Comparison of ENCODE assay signal across 24 cellular contexts in genomic region chr2:71256421-71256820, GRCh38. TPM values are rescaled to one million over a fixed set of nuclear protein-coding genes. Genes with fewer than 3 reads are reported as not detected.
A peak's percentile ranks its signal among the peaks of the same experiment; 100 is the strongest.
DNase-seq lines count a peak whose midpoint lies in the region; FAIRE-seq and TF ChIP-seq lines count a peak whose summit lies in the region.
"Had no signal": no experiment of that assay in that cellular context is flagged by ENCODE, and none has a peak within 500 bp of the region (broad histone marks: within the 10 kb centered on the region; RNA-seq: fewer than 3 reads in every experiment).

No MANE protein-coding gene starts in this region.

- H3K4me1 ChIP-seq in esophagus muscularis mucosa = no peaks in the 10 kb centered on the region
- H3K4me1 ChIP-seq: lower lobe of right lung had no signal

- no peaks in the 10 kb centered on the region for H3K36me3 ChIP-seq in esophagus muscularis mucosa
- H3K36me3 ChIP-seq: adrenal gland, brain microvascular endothelial cell, lower lobe of right lung had no signal

- peak; percentile 16 for FAIRE-seq in HTR-8/SVneo (lab: Jason Lieb, UNC)
- FAIRE-seq: GM12892 had no signal

- no peak for TF ChIP-seq POLR2A in esophagus muscularis mucosa (IDR thresholded peaks at IDR 0.05; ENCODE audit: low read depth)

- no peaks in the 10 kb centered on the region for H3K9me3 ChIP-seq in esophagus muscularis mucosa
- H3K9me3 ChIP-seq: adrenal gland, lower lobe of right lung, mucosa of descending colon had no signal

- H3K27ac ChIP-seq in temporal lobe (ENCODE audit: low read depth, low read length) = peak overlapping the region; percentile 78
- no peak overlapping the region for H3K27ac ChIP-seq in esophagus muscularis mucosa (replicated peaks in 1 of 4)
- H3K27ac ChIP-seq: adrenal gland, brain microvascular endothelial cell, epithelial cell of prostate, lower lobe of right lung, skin epidermis had no signal

- 79% methylated on average over 3 of the region's 3 CpGs for WGBS in esophagus muscularis mucosa

- intact Hi-C loops in esophagus muscularis mucosa (cut with DNase I) = no loop called here

- no peak for DNase-seq in HTR-8/SVneo (ENCODE audit: insufficient read length, low spot score)
- peak; percentile 36 for DNase-seq in epidermal melanocyte (ENCODE audit: insufficient read length, low spot score)
- peak; percentile 89 for DNase-seq in medulla oblongata (ENCODE audit: extremely low spot score)
- DNase-seq in stimulated activated naive CD4-positive, alpha-beta T cell (lab: John Stamatoyannopoulos, UW) = no peak
- DNase-seq in stimulated activated CD8-positive, alpha-beta memory T cell treated with anti-CD3 and anti-CD28 coated beads, Interleukin-4, amount 100 ng/mL, for 48 hours = no peak
- no peak for DNase-seq in esophagus muscularis mucosa (ENCODE audit: extremely low spot score)
- DNase-seq: activated CD4-positive, alpha-beta T cell treated with anti-CD3 and anti-CD28 coated beads for 36 hours; activated CD8-positive, alpha-beta T cell treated with anti-CD3 and anti-CD28 coated beads for 36 hours; activated naive CD4-positive, alpha-beta T cell treated with anti-CD3 and anti-CD28 coated beads for 36 hours; brain microvascular endothelial cell; effector CD4-positive, alpha-beta T cell; Kasumi-1; lower lobe of right lung; mucosa of descending colon; natural killer cell; NCI-H1436 treated with DMSO at 0.1 percent for 48 hours; NCI-H226; SHP77; stimulated activated naive CD4-positive, alpha-beta T cell treated with Interleukin-2 at 50 U/mL for 16 hours had no signal

- TF ChIP-seq CTCF in esophagus muscularis mucosa (IDR thresholded peaks at IDR 0.05) = no peak

- no peak overlapping the region for H3K4me3 ChIP-seq in esophagus muscularis mucosa
- H3K4me3 ChIP-seq: adrenal gland, lower lobe of right lung, mucosa of descending colon, skin epidermis had no signal

- no peak for TF ChIP-seq EP300 in esophagus muscularis mucosa (IDR thresholded peaks at IDR 0.05)

- H3K27me3 ChIP-seq in esophagus muscularis mucosa = peaks cover 0 to 4% (median 0%) of the 10 kb centered on the region in 4 donors
- H3K27me3 ChIP-seq: adrenal gland had no signal

RNA-seq across cellular contexts. Expression of gene PAIP2B, which starts 29.5 kb away (rescaled TPM):
- total RNA-seq in temporal lobe = 13.3 TPM
- 10 to 100 TPM; 11.2 to 16.9 (median 12.6) TPM for total RNA-seq in esophagus muscularis mucosa

Comparison
In these comparisons a context has a peak if more than half of its experiments do, and no peak if none do; other contexts are left out.
1. DNase-seq: peak in epidermal melanocyte (single experiment) and medulla oblongata (single experiment); none in HTR-8/SVneo (single experiment), stimulated activated naive CD4-positive, alpha-beta T cell (0 of 6), stimulated activated CD8-positive, alpha-beta memory T cell treated with anti-CD3 and anti-CD28 coated beads, Interleukin-4, amount 100 ng/mL, for 48 hours (single experiment) and esophagus muscularis mucosa (single experiment).